ENCODE assay signal across 19 cellular contexts in genomic region chr14:101482066-101482465, GRCh38.
DNase-seq lines count a peak whose midpoint lies in the region; ATAC-seq, FAIRE-seq and TF ChIP-seq lines count a peak whose summit lies in the region.
"Had no signal": no experiment of that assay in that cellular context is flagged by ENCODE, and none has a peak within 500 bp of the region (broad histone marks: within the 10 kb centered on the region; RNA-seq: fewer than 3 reads in every experiment).

No MANE protein-coding gene starts in this region.

- TF ChIP-seq POLR2A in HepG2 (IDR thresholded peaks at IDR 0.05; ENCODE audit: insufficient read depth in 1 of 2, low read depth in 2 of 2, low read length in 2 of 2) (no peak), right lobe of liver (IDR thresholded peaks at IDR 0.05) (no peak)

- no peak overlapping the region for H3K9ac ChIP-seq in HepG2 (ENCODE audit: insufficient read depth, low read depth, low read length)
- no peak overlapping the region for H3K9ac ChIP-seq in kidney (ENCODE audit: low read length in 2 of 2)
- H3K9ac ChIP-seq: BLaER1 had no signal

- WGBS in HepG2 (ENCODE audit: low lambda C conversion rate) = 70% methylated on average over 3 of the region's 4 CpGs
- 92% methylated on average over 4 of the region's 4 CpGs for WGBS in right lobe of liver (ENCODE audit: insufficient coverage, low coverage, low lambda C conversion rate, missing lambda C conversion rate)

- peaks cover 20% of the 10 kb centered on the region for H3K4me1 ChIP-seq in HepG2 (ENCODE audit: insufficient read depth, low read length)
- peaks cover 0 to 33% (median 16%) of the 10 kb centered on the region in 4 donors for H3K4me1 ChIP-seq in right lobe of liver
- no peaks in the 10 kb centered on the region for H3K4me1 ChIP-seq in kidney (ENCODE audit: control insufficient read depth in 1 of 2, insufficient read depth in 1 of 2, low read depth in 1 of 2, low read length in 2 of 2)
- H3K4me1 ChIP-seq: BLaER1 had no signal

- no TSS peak for BruUV-seq in HepG2 (replicated peaks; lab: Mats Ljungman, UMichigan)

- H3K27ac ChIP-seq in HepG2 (ENCODE audit: extremely low read length, insufficient read depth, low read length) (no peak overlapping the region), right lobe of liver (no peak overlapping the region), kidney (ENCODE audit: low read depth in 2 of 2, low read length in 2 of 2) (no peak overlapping the region)
- H3K27ac ChIP-seq: 22Rv1, BLaER1 had no signal

- no peak for FAIRE-seq in HepG2 (lab: Jason Lieb, UNC)
- FAIRE-seq in kidney (lab: Jason Lieb, UNC) = no peak
- FAIRE-seq: GM12892, GM18507, H54 had no signal

- intact Hi-C loops in HepG2 (cut with micrococcal nuclease; ENCODE audit: unreplicated experiment) (no loop called here), right lobe of liver (cut with DNase I) (no loop called here), kidney (cut with DNase I) (no loop called here)

- in situ Hi-C loops in HepG2 (cut with HindIII; ENCODE audit: extremely low pct_ligation_motif_present, low pct_unique_long_range_greater_than_20kb) = no loop called here

- CTCF ChIA-PET in HepG2 (lab: Yijun Ruan, JAX; ENCODE audit: low intra/inter-chr PET ratio, low total read pairs) = no interaction called here

- H4K20me1 ChIP-seq in HepG2 (ENCODE audit: insufficient read depth, low read length) = no peaks in the 10 kb centered on the region
- H4K20me1 ChIP-seq: BLaER1 had no signal

- no peaks in the 10 kb centered on the region for H3K79me2 ChIP-seq in HepG2 (ENCODE audit: insufficient read depth, low read length)

- H2AFZ ChIP-seq in HepG2 (ENCODE audit: low read length) = no peak overlapping the region
- H2AFZ ChIP-seq: GM23338 had no signal

- TF ChIP-seq EP300 in HepG2 (IDR thresholded peaks at IDR 0.05; ENCODE audit: low read depth in 2 of 2, low read length in 2 of 2) (no peak), HepG2 (CRISPR knock-in tag; IDR thresholded peaks at IDR 0.05; ENCODE audit: borderline replicate concordance) (no peak)

- POLR2A ChIA-PET in HepG2 (lab: Yijun Ruan, JAX) = no interaction called here

- peaks cover 1 to 9% of the 10 kb centered on the region in 2 experiments; a peak in 4 of 5 replicates for H3K27me3 ChIP-seq in HepG2 (ENCODE audit: control insufficient read depth in 1 of 2, insufficient read depth in 2 of 2, low read length in 2 of 2)
- H3K27me3 ChIP-seq in right lobe of liver = no peaks in the 10 kb centered on the region
- H3K27me3 ChIP-seq: BLaER1 had no signal

- TF ChIP-seq CTCF in HepG2 (CRISPR knock-in tag; IDR thresholded peaks at IDR 0.05) (no peak), right lobe of liver (IDR thresholded peaks at IDR 0.05) (no peak), kidney (IDR thresholded peaks at IDR 0.05; ENCODE audit: borderline replicate concordance, extremely low read depth, insufficient read depth) (no peak)

- DNase-seq in activated CD4-positive, CD25-positive, alpha-beta regulatory T cell treated with anti-CD3 and anti-CD28 coated beads, Interleukin-2, amount 50 U/mL, for 72 hours = peak; percentile 5
- no peak for DNase-seq in activated CD4-positive, CD25-positive, alpha-beta regulatory T cell (lab: John Stamatoyannopoulos, UW)
- DNase-seq in HepG2 (ENCODE audit: low spot score) = no peak
- no peak for DNase-seq in right lobe of liver
- peak; percentile 23 for DNase-seq in kidney
- DNase-seq in NAMALWA (ENCODE audit: low spot score) = no peak
- DNase-seq: CD4-positive, alpha-beta memory T cell; DMS153; DMS79; GDM1; HCEC 1CT had no signal

- H3K4me3 ChIP-seq in HepG2 (replicated peaks in 1 of 3; ENCODE audit: insufficient read depth in 1 of 3, low read depth in 2 of 3, low read length in 3 of 3) = no peak overlapping the region
- no peak overlapping the region for H3K4me3 ChIP-seq in right lobe of liver
- H3K4me3 ChIP-seq in kidney (ENCODE audit: low read length in 2 of 2) = no peak overlapping the region
- H3K4me3 ChIP-seq: BLaER1, GM23338 had no signal

- no peak for ATAC-seq in HepG2
- no peak for ATAC-seq in right lobe of liver
- ATAC-seq in HG02588 (IDR thresholded peaks at IDR 0.05; ENCODE audit: unreplicated experiment) = no peak
- ATAC-seq in HG03139 (IDR thresholded peaks at IDR 0.05; ENCODE audit: unreplicated experiment) = no peak
- ATAC-seq: GM23338 had no signal

- H3K36me3 ChIP-seq in HepG2 (replicated peaks in 1 of 2; ENCODE audit: control insufficient read depth in 1 of 2, insufficient read depth in 2 of 2, low read length in 2 of 2) (no peaks in the 10 kb centered on the region), right lobe of liver (no peaks in the 10 kb centered on the region), kidney (ENCODE audit: control insufficient read depth in 1 of 2, insufficient read depth in 2 of 2, low read length in 2 of 2) (no peaks in the 10 kb centered on the region)
- H3K36me3 ChIP-seq: BLaER1 had no signal

- TF ChIP-seq RAD21 in HepG2 (CRISPR knock-in tag; IDR thresholded peaks at IDR 0.05) = no peak

- H3K4me2 ChIP-seq in HepG2 (ENCODE audit: low read depth, low read length) = no peak overlapping the region
- H3K4me2 ChIP-seq: BLaER1, GM23338 had no signal

- H3K9me3 ChIP-seq in HepG2 (ENCODE audit: low read length) (no peaks in the 10 kb centered on the region), right lobe of liver (no peaks in the 10 kb centered on the region), kidney (ENCODE audit: control insufficient read depth in 1 of 2, low read length in 2 of 2) (peaks cover 4 to 13% of the 10 kb centered on the region in 2 donors)

TF ChIP-seq in HepG2, 621 proteins besides CTCF, POLR2A, EP300 and RAD21:
- peak; percentile 96 for TF ChIP-seq ZNF12 (CRISPR knock-in tag; IDR thresholded peaks at IDR 0.05)
- TF ChIP-seq ZNF607 (CRISPR knock-in tag; IDR thresholded peaks at IDR 0.05; ENCODE audit: borderline replicate concordance) = no peak

Comparison
In these comparisons a context has a peak if more than half of its experiments do, and no peak if none do; other contexts are left out.
1. DNase-seq: peak in activated CD4-positive, CD25-positive, alpha-beta regulatory T cell treated with anti-CD3 and anti-CD28 coated beads, Interleukin-2, amount 50 U/mL, for 72 hours (single experiment) and kidney (single experiment); none in activated CD4-positive, CD25-positive, alpha-beta regulatory T cell (0 of 4), HepG2 (single experiment), right lobe of liver (0 of 3) and NAMALWA (single experiment).